Comparison of ENCODE assay signal across 24 cellular contexts in genomic region chr1:11187000-11187399, GRCh38. TPM values are rescaled to one million over a fixed set of nuclear protein-coding genes. Genes with fewer than 3 reads are reported as not detected.
"Had no signal": no experiment of that assay in that cellular context is flagged by ENCODE, and none has a peak within 500 bp of the region (broad histone marks: within the 10 kb centered on the region; RNA-seq: fewer than 3 reads in every experiment).

No MANE protein-coding gene starts in this region.

- ATAC-seq: natural killer cell treated with Interleukin-12 subunit alpha and Interleukin-12 subunit beta and Interleukin-15 and Interleukin-18, amount 100 ng/mL, for 72 hours; pancreas; right lobe of liver; stimulated activated memory B cell treated with anti-CD40 and anti-IgM and Interleukin-4, amounts not matched to agents 10 μg/mL and 1 μg/mL and 100 μg/mL, for 72 hours; upper lobe of right lung; WTC11 had no signal

- H3K36me3 Mint-ChIP-seq: natural killer cell treated with Interleukin-12 subunit alpha and Interleukin-12 subunit beta and Interleukin-15 and Interleukin-18, amount 100 ng/mL, for 72 hours had no signal

- H3K27me3 ChIP-seq: adrenal gland, neutrophil, pancreas, right lobe of liver, stomach, testis, upper lobe of right lung had no signal

- H3K4me1 ChIP-seq: pancreas, upper lobe of right lung had no signal

- H3K27ac Mint-ChIP-seq: activated naive CD4-positive, alpha-beta T cell treated with anti-CD3 and anti-CD28 coated beads, Interleukin-2, amount 50 U/mL, for 24 hours; natural killer cell treated with Interleukin-12 subunit alpha and Interleukin-12 subunit beta and Interleukin-15 and Interleukin-18, amount 100 ng/mL, for 72 hours; stimulated activated memory B cell treated with anti-CD40 and anti-IgM and Interleukin-4, amounts not matched to agents 10 μg/mL and 1 μg/mL and 100 μg/mL, for 72 hours; WTC11 had no signal

- H3K27ac ChIP-seq: adrenal gland, neutrophil, pancreas, right lobe of liver, testis, upper lobe of right lung had no signal

- H3K4me3 ChIP-seq: adrenal gland, lung, pancreas, right lobe of liver, skin epidermis, stomach, testis, upper lobe of right lung had no signal

- H3K27me3 Mint-ChIP-seq: activated naive CD4-positive, alpha-beta T cell treated with anti-CD3 and anti-CD28 coated beads, Interleukin-2, amount 50 U/mL, for 24 hours; natural killer cell treated with Interleukin-12 subunit alpha and Interleukin-12 subunit beta and Interleukin-15 and Interleukin-18, amount 100 ng/mL, for 72 hours; stimulated activated memory B cell treated with anti-CD40 and anti-IgM and Interleukin-4, amounts not matched to agents 10 μg/mL and 1 μg/mL and 100 μg/mL, for 72 hours had no signal

- H3K9me3 Mint-ChIP-seq: activated naive CD4-positive, alpha-beta T cell treated with anti-CD3 and anti-CD28 coated beads, Interleukin-2, amount 50 U/mL, for 24 hours; natural killer cell treated with Interleukin-12 subunit alpha and Interleukin-12 subunit beta and Interleukin-15 and Interleukin-18, amount 100 ng/mL, for 72 hours; stimulated activated memory B cell treated with anti-CD40 and anti-IgM and Interleukin-4, amounts not matched to agents 10 μg/mL and 1 μg/mL and 100 μg/mL, for 72 hours; WTC11 had no signal

- H3K4me3 Mint-ChIP-seq: activated naive CD4-positive, alpha-beta T cell treated with anti-CD3 and anti-CD28 coated beads, Interleukin-2, amount 50 U/mL, for 24 hours; natural killer cell treated with Interleukin-12 subunit alpha and Interleukin-12 subunit beta and Interleukin-15 and Interleukin-18, amount 100 ng/mL, for 72 hours; stimulated activated memory B cell treated with anti-CD40 and anti-IgM and Interleukin-4, amounts not matched to agents 10 μg/mL and 1 μg/mL and 100 μg/mL, for 72 hours; WTC11 had no signal

- DNase-seq: activated gamma-delta T cell treated with Interleukin-2 at 50 U/mL for 16 hours; activated T-cell treated with anti-CD3 and anti-CD28 coated beads, Interleukin-2, amount 50 U/mL, for 1 hour; adrenal gland; effector CD4-positive, alpha-beta T cell; erythroblast; foreskin fibroblast; kidney; midbrain; pancreas; right lobe of liver; stimulated activated CD4-positive, alpha-beta T cell treated with anti-CD3 and anti-CD28 coated beads, Interleukin-2, amount 100 ng/mL, for 24 hours; stomach; T-helper 9 cell; testis; upper lobe of right lung had no signal

- H3K9me3 ChIP-seq: adrenal gland, neutrophil, pancreas, right lobe of liver, stomach, testis, upper lobe of right lung had no signal

- H3K4me1 Mint-ChIP-seq: activated naive CD4-positive, alpha-beta T cell treated with anti-CD3 and anti-CD28 coated beads, Interleukin-2, amount 50 U/mL, for 24 hours; stimulated activated memory B cell treated with anti-CD40 and anti-IgM and Interleukin-4, amounts not matched to agents 10 μg/mL and 1 μg/mL and 100 μg/mL, for 72 hours; WTC11 had no signal

RNA-seq across cellular contexts. Expression of gene ANGPTL7, which starts 2.2 kb away (rescaled TPM):
- total RNA-seq: bronchial epithelial cell; natural killer cell treated with Interleukin-12 subunit alpha and Interleukin-12 subunit beta and Interleukin-15 and Interleukin-18, amount 100 ng/mL, for 72 hours; right lobe of liver; T-helper 1 cell treated with Interleukin-12 subunit alpha and Interleukin-12 subunit beta and Interleukin-4 antibody, amounts not matched to agents 30 ng/mL and 1 ng/mL, for 36 hours; testis; WTC11 had no signal
